ENCODE assay signal across 10 cellular contexts in genomic region chr9:101229606-101230005, GRCh38.
"Had no signal": no experiment of that assay in that cellular context is flagged by ENCODE, and none has a peak within 500 bp of the region (broad histone marks: within the 10 kb centered on the region; RNA-seq: fewer than 3 reads in every experiment).

No MANE protein-coding gene starts in this region.

- ATAC-seq: activated T-cell treated with anti-CD3 and anti-CD28 coated beads, Interleukin-2, amount 50 U/mL, for 72 hours; right cardiac atrium had no signal

- DNase-seq: activated CD4-positive, alpha-beta T cell treated with anti-CD3 and anti-CD28 coated beads, Interleukin-2, amount 50 U/mL, for 4 hours; activated CD4-positive, CD25-positive, alpha-beta regulatory T cell treated with anti-CD3 and anti-CD28 coated beads, Interleukin-2, amount 50 U/mL, for 72 hours; activated naive CD8-positive, alpha-beta T cell treated with anti-CD3 and anti-CD28 coated beads, Interleukin-2, amount 10 ng/mL, durations not matched to agents 7 days and 5 days; activated T-cell treated with anti-CD3 and anti-CD28 coated beads, Interleukin-2, amount 50 U/mL, for 72 hours; cerebellar nuclear complex; kidney; right cardiac atrium; small intestine; stomach; thyroid gland had no signal
